1 cellular context compared by ENCODE assay signal in genomic region chr6:151430886-151431285, GRCh38.
TF ChIP-seq lines count a peak whose summit lies in the region.

No MANE protein-coding gene starts in this region.

TF ChIP-seq in WTC11, 78 proteins besides CTCF, POLR2A, EP300 and RAD21 (continued from another document):
- no peak for TF ChIP-seq USF1 (CRISPR knock-in tag; IDR thresholded peaks at IDR 0.05)
- no peak for TF ChIP-seq GRHL2 (CRISPR knock-in tag; IDR thresholded peaks at IDR 0.05; ENCODE audit: insufficient replicate concordance, severe bottlenecking)
